In the genomic region with DNA sequence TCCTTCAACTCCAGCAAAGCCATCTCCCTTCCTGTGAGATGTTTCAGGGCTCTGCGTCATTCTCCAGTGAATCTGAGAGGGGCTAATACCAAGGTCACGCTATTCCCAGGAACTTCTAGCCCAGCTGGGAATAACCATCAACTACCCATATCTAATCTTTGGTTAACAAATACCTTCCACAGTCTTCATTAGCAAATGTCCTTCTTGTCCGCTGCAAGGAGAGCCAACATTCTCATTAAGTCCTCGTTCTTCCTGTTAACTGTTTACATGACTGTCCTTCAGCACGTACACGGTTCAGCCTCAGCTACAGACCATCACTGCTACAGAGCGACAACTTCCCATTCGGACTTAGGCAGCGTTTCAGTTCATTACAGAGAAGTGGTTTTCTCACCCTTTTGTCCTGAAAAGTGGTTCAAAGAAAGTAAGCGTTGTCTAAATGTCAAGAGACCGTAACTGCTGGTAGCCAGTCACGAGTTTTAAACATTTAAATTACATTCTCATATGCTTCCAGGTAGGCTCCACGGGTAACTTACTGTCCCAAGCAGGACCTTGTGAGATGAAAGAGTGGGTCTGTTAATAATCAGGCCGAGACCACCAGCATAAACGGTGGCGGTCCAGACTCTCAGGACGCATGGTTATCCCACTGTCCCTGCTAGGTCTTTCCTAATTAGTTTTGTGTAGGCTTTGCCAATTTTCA, we compare ENCODE assay signal across 8 cellular contexts.
DNase-seq lines count a peak whose midpoint lies in the region; ATAC-seq, FAIRE-seq and TF ChIP-seq lines count a peak whose summit lies in the region.
"Had no signal": no experiment of that assay in that cellular context is flagged by ENCODE, and none has a peak within 500 bp of the region (broad histone marks: within the 10 kb centered on the region; RNA-seq: fewer than 3 reads in every experiment).

No MANE protein-coding gene starts in this region.

- no peaks in the 10 kb centered on the region for H3K9me3 Mint-ChIP-seq in endodermal cell

- H3K4me3 Mint-ChIP-seq in endodermal cell: peak overlapping the region; percentile 0

- H3K4me1 ChIP-seq in endodermal cell (ENCODE audit: control insufficient read depth, insufficient read depth, low read length): peaks cover 11% of the 10 kb centered on the region
- H3K4me1 ChIP-seq in pancreas: peaks cover 0 to 7% (median 7%) of the 10 kb centered on the region in 3 donors

- H3K9me3 ChIP-seq in endodermal cell (ENCODE audit: control insufficient read depth, low read length): no peaks in the 10 kb centered on the region
- H3K9me3 ChIP-seq in pancreas: no peaks in the 10 kb centered on the region

- peak overlapping the region; percentile 4 for H3K27ac ChIP-seq in endodermal cell (ENCODE audit: low read depth, low read length)
- peak overlapping the region in 3 of 4 donors; percentile 24 to 70 (median 63) for H3K27ac ChIP-seq in pancreas

- no peak overlapping the region for H3K27ac Mint-ChIP-seq in endodermal cell

- 78 to 83% methylated on average over 17 of the region's 17 CpGs for WGBS in endodermal cell (ENCODE audit: insufficient coverage in 1 of 2, insufficient read length in 1 of 2), 2 experiments
- WGBS in pancreas, 2 donors: 33 to 34% methylated on average over 17 of the region's 17 CpGs

- no peak overlapping the region for H3K9ac ChIP-seq in endodermal cell (ENCODE audit: extremely low read depth, low read length, poor library complexity, severe bottlenecking)

- H3K4me1 Mint-ChIP-seq in endodermal cell: peaks cover 41% of the 10 kb centered on the region

- H3K36me3 ChIP-seq in endodermal cell (ENCODE audit: control insufficient read depth, insufficient read depth, low read length) (peaks cover 11% of the 10 kb centered on the region), pancreas (no peaks in the 10 kb centered on the region)

- intact Hi-C loops in pancreas (cut with DNase I): no loop called here

- no peak overlapping the region for H3K4me3 ChIP-seq in endodermal cell (ENCODE audit: low read length)
- peak overlapping the region in 2 of 4 donors; percentile 1 to 10 for H3K4me3 ChIP-seq in pancreas

- no peaks in the 10 kb centered on the region for H3K27me3 ChIP-seq in endodermal cell (ENCODE audit: control insufficient read depth, insufficient read depth, low read length, poor library complexity, severe bottlenecking)
- no peaks in the 10 kb centered on the region for H3K27me3 ChIP-seq in pancreas

- H3K36me3 Mint-ChIP-seq in endodermal cell (ENCODE audit: low read depth): peaks cover 2% of the 10 kb centered on the region

- FAIRE-seq in pancreas (lab: Jason Lieb, UNC): no peak
- FAIRE-seq: TTC549 had no signal

- peak; percentile 86 for ATAC-seq in GM19351 (IDR thresholded peaks at IDR 0.05; ENCODE audit: unreplicated experiment)
- ATAC-seq in pancreas: peak; percentile 56 to 78 (median 74)

- TF ChIP-seq CTCF in endodermal cell (conservative IDR thresholded peaks at IDR 0.05) (no peak), pancreas (IDR thresholded peaks at IDR 0.05) (no peak)

- H3K27me3 Mint-ChIP-seq in endodermal cell (ENCODE audit: insufficient read depth): peaks cover 3% of the 10 kb centered on the region

- DNase-seq in HS-27A (ENCODE audit: low read depth) (peak; percentile 60), endodermal cell (peak; percentile 55), pancreas (no peak), T1000 (lab: John Stamatoyannopoulos, UW) (no peak), nucleus accumbens (lab: John Stamatoyannopoulos, UW) (no peak), mucosa of gallbladder (ENCODE audit: low spot score) (no peak)

Comparison
In these comparisons a context has a peak if more than half of its experiments do, and no peak if none do; other contexts are left out.
1. DNase-seq: peak in HS-27A (single experiment) and endodermal cell (single experiment); none in pancreas (0 of 6), T1000 (single experiment), nucleus accumbens (0 of 56) and mucosa of gallbladder (single experiment).